24 cellular contexts compared by ENCODE assay signal in the genomic region with DNA sequence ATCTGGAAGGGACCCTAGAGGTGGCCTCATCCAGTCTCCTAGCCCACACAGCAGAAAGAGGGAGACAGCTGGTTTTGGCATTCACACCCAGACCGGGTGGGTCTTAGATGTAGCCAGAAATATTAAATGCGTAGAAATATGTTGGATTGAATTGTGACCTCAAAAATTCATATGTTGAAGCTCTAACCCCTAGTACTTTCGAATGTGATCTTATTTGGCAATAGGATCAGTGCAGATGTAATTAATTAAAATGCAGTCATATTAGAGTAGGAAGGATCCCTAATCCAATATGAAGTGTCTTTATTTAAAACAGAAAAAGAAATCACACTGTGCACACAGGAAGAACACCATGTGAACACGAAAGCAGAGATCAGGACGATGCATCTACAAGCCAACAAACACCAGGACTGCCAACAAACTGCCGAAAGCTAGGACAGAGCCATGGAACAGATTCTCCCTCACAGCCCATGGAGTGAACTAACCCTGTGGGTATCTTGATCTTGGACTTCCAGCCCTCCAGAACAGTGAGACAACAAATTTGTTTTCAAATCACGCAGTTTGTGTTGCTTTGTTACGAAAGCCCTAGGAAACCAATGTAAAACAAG.
"Had no signal": no experiment of that assay in that cellular context is flagged by ENCODE, and none has a peak within 500 bp of the region (broad histone marks: within the 10 kb centered on the region; RNA-seq: fewer than 3 reads in every experiment).

No MANE protein-coding gene starts in this region.

- H3K4me2 ChIP-seq: hepatocyte had no signal

- H3K27me3 ChIP-seq: dorsolateral prefrontal cortex, foreskin keratinocyte, hepatocyte, neutrophil, spleen, transverse colon had no signal

- H2AFZ ChIP-seq: hepatocyte had no signal

- H3K27ac Mint-ChIP-seq: naive B cell; nephron progenitor cell; stimulated activated memory B cell treated with anti-CD40 and anti-IgM and Interleukin-4, amounts not matched to agents 10 μg/mL and 1 μg/mL and 100 μg/mL, for 72 hours; stimulated activated naive CD8-positive, alpha-beta T cell treated with anti-CD3 and anti-CD28 coated beads, Interleukin-15, amount 100 ng/mL, for 72 hours had no signal

- ATAC-seq: esophagus mucosa; foreskin keratinocyte; left cardiac atrium; left ventricle myocardium superior; sciatic nerve; stimulated activated memory B cell treated with anti-CD40 and anti-IgM and Interleukin-4, amounts not matched to agents 10 μg/mL and 1 μg/mL and 100 μg/mL, for 72 hours; stimulated activated naive CD8-positive, alpha-beta T cell treated with anti-CD3 and anti-CD28 coated beads, Interleukin-15, amount 100 ng/mL, for 72 hours had no signal

- H3K27ac ChIP-seq: foreskin keratinocyte, hepatocyte, neutrophil, spleen, thoracic aorta, transverse colon had no signal

- H3K9me3 ChIP-seq: neutrophil, spleen, thoracic aorta, transverse colon had no signal

- DNase-seq: cortex of kidney; effector CD8-positive, alpha-beta T cell; foreskin keratinocyte; kidney; left cardiac atrium; left ventricle myocardium superior; mesendoderm; naive B cell; nephron progenitor cell; posterior cingulate gyrus; spleen; stimulated activated CD4-positive, alpha-beta T cell treated with anti-CD3 and anti-CD28 coated beads, Interleukin-15, amount 100 ng/mL, for 24 hours; stimulated activated CD4-positive, alpha-beta T cell treated with anti-CD3 and anti-CD28 coated beads, Interleukin-1b, Interleukin-23, amount 100 ng/mL, for 48 hours; stimulated activated CD4-positive, alpha-beta T cell treated with anti-CD3 and anti-CD28 coated beads, Interleukin-4, amount 100 ng/mL, for 24 hours; stimulated activated naive CD8-positive, alpha-beta T cell treated with anti-CD3 and anti-CD28 coated beads, Interleukin-15, amount 100 ng/mL, for 72 hours; transverse colon had no signal

- H3K4me3 ChIP-seq: dorsolateral prefrontal cortex, hepatocyte, lung, spleen, thoracic aorta, transverse colon had no signal

- H3K27me3 Mint-ChIP-seq: naive B cell; stimulated activated memory B cell treated with anti-CD40 and anti-IgM and Interleukin-4, amounts not matched to agents 10 μg/mL and 1 μg/mL and 100 μg/mL, for 72 hours; stimulated activated naive CD8-positive, alpha-beta T cell treated with anti-CD3 and anti-CD28 coated beads, Interleukin-15, amount 100 ng/mL, for 72 hours had no signal

- H3K9me3 Mint-ChIP-seq: naive B cell; nephron progenitor cell; stimulated activated memory B cell treated with anti-CD40 and anti-IgM and Interleukin-4, amounts not matched to agents 10 μg/mL and 1 μg/mL and 100 μg/mL, for 72 hours; stimulated activated naive CD8-positive, alpha-beta T cell treated with anti-CD3 and anti-CD28 coated beads, Interleukin-15, amount 100 ng/mL, for 72 hours had no signal

- H3K4me3 Mint-ChIP-seq: nephron progenitor cell; stimulated activated memory B cell treated with anti-CD40 and anti-IgM and Interleukin-4, amounts not matched to agents 10 μg/mL and 1 μg/mL and 100 μg/mL, for 72 hours; stimulated activated naive CD8-positive, alpha-beta T cell treated with anti-CD3 and anti-CD28 coated beads, Interleukin-15, amount 100 ng/mL, for 72 hours had no signal

- H3K36me3 ChIP-seq: neutrophil, spleen, thoracic aorta, transverse colon had no signal

- H3K36me3 Mint-ChIP-seq: naive B cell; stimulated activated memory B cell treated with anti-CD40 and anti-IgM and Interleukin-4, amounts not matched to agents 10 μg/mL and 1 μg/mL and 100 μg/mL, for 72 hours had no signal
